In the genomic region with DNA sequence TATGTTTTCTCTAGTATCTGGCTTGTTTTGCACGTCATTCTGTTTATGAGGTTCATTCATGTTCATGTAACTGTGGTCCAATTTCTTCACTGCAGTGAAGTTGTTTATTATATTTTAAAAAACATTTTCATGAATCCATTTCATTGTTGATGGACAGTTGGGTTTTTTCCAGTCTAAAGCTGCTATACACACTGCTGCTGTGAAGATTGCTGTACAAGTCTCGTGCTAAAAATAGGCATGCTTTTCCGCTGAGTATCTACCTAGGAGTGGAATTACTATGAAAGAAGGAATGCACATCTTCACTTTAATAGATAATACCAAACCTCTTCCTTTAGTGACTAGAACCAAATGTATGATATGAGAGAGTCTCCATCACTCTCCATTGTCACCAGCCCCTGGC, we compare ENCODE assay signal across 1 cellular context.
A peak's percentile ranks its signal among the peaks of the same experiment; 100 is the strongest.
TF ChIP-seq lines count a peak whose summit lies in the region.

No MANE protein-coding gene starts in this region.

TF ChIP-seq in IMR-90, 13 proteins besides CTCF, POLR2A, EP300 and RAD21:
- TF ChIP-seq ELK1 (IDR thresholded peaks at IDR 0.05; ENCODE audit: borderline replicate concordance, low read depth, low read length) (no peak), FOS (IDR thresholded peaks at IDR 0.05; ENCODE audit: low read depth, low read length) (0 out of 2 replicates have a peak, but pooled peaks have one; percentile 25), USF2 (IDR thresholded peaks at IDR 0.05; ENCODE audit: low read depth, low read length) (no peak), RCOR1 (IDR thresholded peaks at IDR 0.05; ENCODE audit: insufficient replicate concordance, low read length) (no peak), RFX5 (IDR thresholded peaks at IDR 0.05; ENCODE audit: low read depth, low read length) (no peak), BHLHE40 (IDR thresholded peaks at IDR 0.05; ENCODE audit: low read depth, low read length) (peak; percentile 97), CEBPB (IDR thresholded peaks at IDR 0.05; ENCODE audit: low read depth, low read length) (no peak; the same call in 1 of the 2 replicates), CHD1 (IDR thresholded peaks at IDR 0.05; ENCODE audit: low read depth, low read length) (no peak), NFE2L2 (IDR thresholded peaks at IDR 0.05; ENCODE audit: low read depth, low read length) (no peak), SMC3 (IDR thresholded peaks at IDR 0.05; ENCODE audit: low read depth, low read length) (no peak), MAFK (IDR thresholded peaks at IDR 0.05; ENCODE audit: low read depth, low read length) (0 out of 2 replicates have a peak, but pooled peaks have one; percentile 3), MXI1 (IDR thresholded peaks at IDR 0.05; ENCODE audit: borderline replicate concordance, low read depth, low read length) (no peak)
